In the genomic region with DNA sequence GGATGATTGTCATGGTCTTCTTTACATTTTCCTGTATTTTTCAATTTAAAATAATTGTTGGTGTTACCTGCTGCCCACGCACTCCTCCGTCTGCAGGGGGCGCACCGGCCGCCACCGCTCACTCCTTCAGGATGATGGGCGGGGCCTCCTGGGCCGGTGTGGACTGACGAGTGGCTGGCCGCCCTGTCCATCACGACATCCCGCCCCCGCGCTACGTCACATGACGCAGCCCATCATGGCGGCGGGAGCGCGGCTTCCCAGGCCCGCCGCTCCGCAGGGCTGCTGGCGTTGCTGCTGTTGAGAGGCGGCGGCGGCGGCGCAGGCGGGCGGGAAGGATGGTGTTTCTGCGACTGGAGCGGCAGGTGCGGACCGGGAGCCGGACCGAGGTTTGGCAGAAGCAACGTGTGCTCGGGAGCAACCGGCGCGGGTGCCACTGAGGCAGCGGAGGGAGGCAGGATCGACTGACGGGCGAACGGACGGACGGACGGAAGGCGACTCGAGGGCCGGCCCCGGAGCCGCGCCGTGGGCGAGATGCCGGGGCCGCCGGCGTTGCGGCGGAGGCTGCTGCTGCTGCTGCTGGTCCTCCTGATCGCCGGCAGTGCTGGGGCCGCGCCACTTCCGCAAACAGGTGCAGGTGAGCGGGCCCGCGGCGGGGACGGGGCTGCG, we compare ENCODE assay signal across 8 cellular contexts. TPM values are rescaled to one million over a fixed set of nuclear protein-coding genes. Genes with fewer than 3 reads are reported as not detected.
DNase-seq lines count a peak whose midpoint lies in the region; ATAC-seq and TF ChIP-seq lines count a peak whose summit lies in the region.

Gene LMTK2, plus strand, starts transcription at position 216 of the 666 bp plus-strand sequence. Its CDS starts 316 bp downstream, at position 532.

- H3K4me3 ChIP-seq in Panc1 (ENCODE audit: low read depth in 2 of 2, low read length in 2 of 2), result peak within 1 kb of the TSS; percentile 85 to 90

- H3K4me1 ChIP-seq in Panc1 (ENCODE audit: control insufficient read depth, insufficient read depth, low read length), result peaks cover 26% of the 10 kb centered on the region

- POLR2A ChIA-PET in Panc1 (lab: Charles Lee), result no interaction called here

- H3K9me3 ChIP-seq in Panc1 (ENCODE audit: control insufficient read depth, insufficient read depth, low read depth, low read length), result no peaks in the 10 kb centered on the region

- H3K27me3 Mint-ChIP-seq in activated T-cell treated with anti-CD3 and anti-CD28 coated beads, Interleukin-2, amount 50 U/mL, for 4 hours (ENCODE audit: low read depth), result peaks cover 8% of the 10 kb centered on the region

- BruUV-seq in Panc1 (replicated peaks; lab: Mats Ljungman, UMichigan), result no TSS peak

- peaks cover 5% of the 10 kb centered on the region for H3K9me3 Mint-ChIP-seq in activated T-cell treated with anti-CD3 and anti-CD28 coated beads, Interleukin-2, amount 50 U/mL, for 4 hours

- DNase-seq in DMS79 (lab: John Stamatoyannopoulos, UW) (peak; percentile 63), KBM-7 (peak; percentile 95), Panc1 (ENCODE audit: low read depth, low spot score) (no peak), myocyte (ENCODE audit: low read depth) (peak; percentile 96)
- DNase-seq in activated T-cell treated with anti-CD3 and anti-CD28 coated beads, Interleukin-2, amount 50 U/mL, for 4 hours, result peak; percentile 98
- peak; percentile 90 for DNase-seq in stimulated activated CD8-positive, alpha-beta memory T cell treated with anti-CD3 and anti-CD28 coated beads, Interleukin-7, amount 100 ng/mL, for 48 hours (ENCODE audit: extremely low read depth in 1 of 2, low read depth in 1 of 2)

- H3K4me1 Mint-ChIP-seq in activated T-cell treated with anti-CD3 and anti-CD28 coated beads, Interleukin-2, amount 50 U/mL, for 4 hours (ENCODE audit: low read depth), result peaks cover 34% of the 10 kb centered on the region

- intact Hi-C loops in Panc1 (cut with micrococcal nuclease; ENCODE audit: unreplicated experiment), result loop anchor here (1.0 to 10.0 kb wide), 2 partner anchors 60 to 82 kb away; no protein-coding TSS in a partner anchor

- peak within 1 kb of the TSS; percentile 98 for H3K4me3 Mint-ChIP-seq in activated T-cell treated with anti-CD3 and anti-CD28 coated beads, Interleukin-2, amount 50 U/mL, for 4 hours

- H3K27me3 ChIP-seq in Panc1 (ENCODE audit: control insufficient read depth, insufficient read depth, low read length), result no peaks in the 10 kb centered on the region

- no peaks in the 10 kb centered on the region; the same call in 1 of the 2 replicates for H3K36me3 ChIP-seq in Panc1 (ENCODE audit: control insufficient read depth, insufficient read depth, low read length)

- CTCF ChIA-PET in Panc1 (lab: Charles Lee), result interaction anchor here (1.4 kb wide), 1 partner anchor 62 kb away, joined by 8 read pairs; no protein-coding TSS in a partner anchor

- in situ Hi-C loops in KBM-7 (cut with MboI; ENCODE audit: low pct_unique_long_range_greater_than_20kb, low sequenced_read_pairs) (no loop called here), Panc1 (cut with HindIII; ENCODE audit: low pct_unique_long_range_greater_than_20kb, low sequenced_read_pairs) (no loop called here)

- H3K36me3 Mint-ChIP-seq in activated T-cell treated with anti-CD3 and anti-CD28 coated beads, Interleukin-2, amount 50 U/mL, for 4 hours (ENCODE audit: insufficient read depth), result peaks cover 3% of the 10 kb centered on the region

- peak within 1 kb of the TSS; percentile 77 for H3K27ac ChIP-seq in Panc1 (ENCODE audit: low read length)

- peak; percentile 99 for TF ChIP-seq CTCF in Panc1 (IDR thresholded peaks at IDR 0.05)

- ATAC-seq in GM21619 (IDR thresholded peaks at IDR 0.05; ENCODE audit: unreplicated experiment) (peak; percentile 100), Panc1 (peak; percentile 100), esophagus mucosa (peak; percentile 100)
- ATAC-seq in activated T-cell treated with anti-CD3 and anti-CD28 coated beads, Interleukin-2, amount 50 U/mL, for 4 hours, result peak; percentile 99

RNA-seq across cellular contexts. Expression of gene LMTK2, which starts in this region (rescaled TPM):
- total RNA-seq in Panc1 (2021; ENCODE audit: unreplicated experiment), result 25.4 TPM
- polyA plus RNA-seq in Panc1 (2012; ENCODE audit: insufficient read length), result 11.2 TPM
- 10 to 100 TPM; 18.5 to 23.2 (median 18.6) TPM for total RNA-seq in activated T-cell treated with anti-CD3 and anti-CD28 coated beads, Interleukin-2, amount 50 U/mL, for 4 hours
- total RNA-seq in esophagus mucosa, result 17.5 TPM
- total RNA-seq in myocyte, result 7.1 and 7.3 TPM in 2 replicates
- polyA plus RNA-seq in myocyte (2012), result 4.1 TPM
